1 cellular context compared by ENCODE assay signal in genomic region chr13:99064624-99065249, GRCh38.
TF ChIP-seq lines count a peak whose summit lies in the region.

No MANE protein-coding gene starts in this region.

TF ChIP-seq in HepG2, 621 proteins besides CTCF, POLR2A, EP300 and RAD21 (continued from another document):
- TF ChIP-seq HBP1 (CRISPR knock-in tag; IDR thresholded peaks at IDR 0.05; ENCODE audit: low read depth) (no peak), ZNF615 (CRISPR knock-in tag; IDR thresholded peaks at IDR 0.05; ENCODE audit: borderline replicate concordance) (no peak), ZFAT (CRISPR knock-in tag; conservative IDR thresholded peaks at IDR 0.05) (no peak), ERF (CRISPR knock-in tag; IDR thresholded peaks at IDR 0.05) (no peak), PHF5A (CRISPR knock-in tag; IDR thresholded peaks at IDR 0.05; ENCODE audit: low read depth, unreplicated experiment) (no peak), NR2C2 (CRISPR knock-in tag; IDR thresholded peaks at IDR 0.05; ENCODE audit: borderline replicate concordance) (no peak), SETDB1 (CRISPR knock-in tag; IDR thresholded peaks at IDR 0.05; ENCODE audit: borderline replicate concordance) (no peak), FOXP4 (CRISPR knock-in tag; IDR thresholded peaks at IDR 0.05) (no peak), XBP1 (CRISPR knock-in tag; IDR thresholded peaks at IDR 0.05) (no peak), ZNF205 (CRISPR knock-in tag; IDR thresholded peaks at IDR 0.05) (no peak), MZF1 (CRISPR knock-in tag; IDR thresholded peaks at IDR 0.05; ENCODE audit: borderline replicate concordance) (no peak), ZNF530 (CRISPR knock-in tag; IDR thresholded peaks at IDR 0.05; ENCODE audit: low read depth) (no peak), XRCC5 (optimal IDR thresholded peaks at IDR 0.05; ENCODE audit: low read length) (no peak), ZFP90 (CRISPR knock-in tag; IDR thresholded peaks at IDR 0.05; ENCODE audit: borderline replicate concordance) (no peak), ZNF503 (CRISPR knock-in tag; IDR thresholded peaks at IDR 0.05) (no peak)
TF ChIP-seq in HepG2: peak in this region for 0.
